ENCODE assay signal across 2 cellular contexts in the genomic region with DNA sequence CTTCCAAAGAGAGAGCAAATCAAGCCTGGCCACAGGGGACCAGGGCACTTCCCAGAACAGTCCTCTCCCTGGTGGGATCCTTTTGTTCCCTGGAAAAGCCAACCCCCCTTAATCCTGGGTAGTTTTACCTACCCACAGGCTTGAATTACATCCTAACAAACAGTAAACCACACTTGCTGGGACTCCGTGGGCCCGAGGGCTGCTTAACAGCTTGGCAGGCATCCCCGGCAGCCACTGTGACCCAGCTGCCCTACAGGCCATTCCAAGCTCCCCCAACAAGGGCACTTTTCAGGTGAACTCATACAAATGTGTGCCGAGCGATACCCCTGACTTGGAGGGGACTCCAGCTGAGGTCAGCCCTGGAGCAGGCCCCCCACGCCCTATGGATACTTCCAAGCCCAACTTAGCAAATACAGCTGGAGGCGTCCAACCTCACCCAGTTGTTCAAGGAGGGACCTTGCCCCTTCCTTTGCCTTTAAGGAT.
TF ChIP-seq lines count a peak whose summit lies in the region.

No MANE protein-coding gene starts in this region.

TF ChIP-seq in HEK293, 187 proteins besides CTCF, POLR2A, EP300 and RAD21:
- TF ChIP-seq, protein P1, sequence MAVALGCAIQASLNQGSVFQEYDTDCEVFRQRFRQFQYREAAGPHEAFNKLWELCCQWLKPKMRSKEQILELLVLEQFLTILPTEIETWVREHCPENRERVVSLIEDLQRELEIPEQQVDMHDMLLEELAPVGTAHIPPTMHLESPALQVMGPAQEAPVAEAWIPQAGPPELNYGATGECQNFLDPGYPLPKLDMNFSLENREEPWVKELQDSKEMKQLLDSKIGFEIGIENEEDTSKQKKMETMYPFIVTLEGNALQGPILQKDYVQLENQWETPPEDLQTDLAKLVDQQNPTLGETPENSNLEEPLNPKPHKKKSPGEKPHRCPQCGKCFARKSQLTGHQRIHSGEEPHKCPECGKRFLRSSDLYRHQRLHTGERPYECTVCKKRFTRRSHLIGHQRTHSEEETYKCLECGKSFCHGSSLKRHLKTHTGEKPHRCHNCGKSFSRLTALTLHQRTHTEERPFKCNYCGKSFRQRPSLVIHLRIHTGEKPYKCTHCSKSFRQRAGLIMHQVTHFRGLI (tag by site-specific recombination; IDR thresholded peaks at IDR 0.05): peak; percentile 79
- no peak for TF ChIP-seq ZXDB (tag by site-specific recombination; IDR thresholded peaks at IDR 0.05)
- no peak for TF ChIP-seq MEIS1 (CRISPR knock-in tag; IDR thresholded peaks at IDR 0.05; ENCODE audit: borderline replicate concordance)
- peak; percentile 74 for TF ChIP-seq ZNF341 (tag by site-specific recombination; IDR thresholded peaks at IDR 0.05; ENCODE audit: low read depth)
- 0 out of 2 replicates have a peak, but pooled peaks have one; percentile 30 for TF ChIP-seq ZIC2 (tag by site-specific recombination; IDR thresholded peaks at IDR 0.05)
- no peak for TF ChIP-seq ZNF350 (tag by site-specific recombination; IDR thresholded peaks at IDR 0.05)
- TF ChIP-seq ZNF274 (IDR thresholded peaks at IDR 0.05; ENCODE audit: low read length): no peak
- TF ChIP-seq ZNF274 (tag by site-specific recombination; IDR thresholded peaks at IDR 0.05; ENCODE audit: borderline replicate concordance): no peak
- TF ChIP-seq, protein P2, sequence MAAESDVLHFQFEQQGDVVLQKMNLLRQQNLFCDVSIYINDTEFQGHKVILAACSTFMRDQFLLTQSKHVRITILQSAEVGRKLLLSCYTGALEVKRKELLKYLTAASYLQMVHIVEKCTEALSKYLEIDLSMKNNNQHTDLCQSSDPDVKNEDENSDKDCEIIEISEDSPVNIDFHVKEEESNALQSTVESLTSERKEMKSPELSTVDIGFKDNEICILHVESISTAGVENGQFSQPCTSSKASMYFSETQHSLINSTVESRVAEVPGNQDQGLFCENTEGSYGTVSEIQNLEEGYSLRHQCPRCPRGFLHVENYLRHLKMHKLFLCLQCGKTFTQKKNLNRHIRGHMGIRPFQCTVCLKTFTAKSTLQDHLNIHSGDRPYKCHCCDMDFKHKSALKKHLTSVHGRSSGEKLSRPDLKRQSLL (tag by site-specific recombination; IDR thresholded peaks at IDR 0.05): no peak

TF ChIP-seq in HepG2, 621 proteins besides CTCF, POLR2A, EP300 and RAD21:
- TF ChIP-seq KAT8 (CRISPR knock-in tag; IDR thresholded peaks at IDR 0.05) (no peak), ZNF619 (CRISPR knock-in tag; IDR thresholded peaks at IDR 0.05) (no peak), ZNF598 (CRISPR knock-in tag; IDR thresholded peaks at IDR 0.05; ENCODE audit: borderline replicate concordance) (peak; percentile 26; the same call in 1 of the 2 replicates)
- TF ChIP-seq, protein P3, sequence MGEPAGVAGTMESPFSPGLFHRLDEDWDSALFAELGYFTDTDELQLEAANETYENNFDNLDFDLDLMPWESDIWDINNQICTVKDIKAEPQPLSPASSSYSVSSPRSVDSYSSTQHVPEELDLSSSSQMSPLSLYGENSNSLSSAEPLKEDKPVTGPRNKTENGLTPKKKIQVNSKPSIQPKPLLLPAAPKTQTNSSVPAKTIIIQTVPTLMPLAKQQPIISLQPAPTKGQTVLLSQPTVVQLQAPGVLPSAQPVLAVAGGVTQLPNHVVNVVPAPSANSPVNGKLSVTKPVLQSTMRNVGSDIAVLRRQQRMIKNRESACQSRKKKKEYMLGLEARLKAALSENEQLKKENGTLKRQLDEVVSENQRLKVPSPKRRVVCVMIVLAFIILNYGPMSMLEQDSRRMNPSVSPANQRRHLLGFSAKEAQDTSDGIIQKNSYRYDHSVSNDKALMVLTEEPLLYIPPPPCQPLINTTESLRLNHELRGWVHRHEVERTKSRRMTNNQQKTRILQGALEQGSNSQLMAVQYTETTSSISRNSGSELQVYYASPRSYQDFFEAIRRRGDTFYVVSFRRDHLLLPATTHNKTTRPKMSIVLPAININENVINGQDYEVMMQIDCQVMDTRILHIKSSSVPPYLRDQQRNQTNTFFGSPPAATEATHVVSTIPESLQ (CRISPR knock-in tag; conservative IDR thresholded peaks at IDR 0.05): no peak
